Comparison of ENCODE assay signal across 8 cellular contexts in the genomic region with DNA sequence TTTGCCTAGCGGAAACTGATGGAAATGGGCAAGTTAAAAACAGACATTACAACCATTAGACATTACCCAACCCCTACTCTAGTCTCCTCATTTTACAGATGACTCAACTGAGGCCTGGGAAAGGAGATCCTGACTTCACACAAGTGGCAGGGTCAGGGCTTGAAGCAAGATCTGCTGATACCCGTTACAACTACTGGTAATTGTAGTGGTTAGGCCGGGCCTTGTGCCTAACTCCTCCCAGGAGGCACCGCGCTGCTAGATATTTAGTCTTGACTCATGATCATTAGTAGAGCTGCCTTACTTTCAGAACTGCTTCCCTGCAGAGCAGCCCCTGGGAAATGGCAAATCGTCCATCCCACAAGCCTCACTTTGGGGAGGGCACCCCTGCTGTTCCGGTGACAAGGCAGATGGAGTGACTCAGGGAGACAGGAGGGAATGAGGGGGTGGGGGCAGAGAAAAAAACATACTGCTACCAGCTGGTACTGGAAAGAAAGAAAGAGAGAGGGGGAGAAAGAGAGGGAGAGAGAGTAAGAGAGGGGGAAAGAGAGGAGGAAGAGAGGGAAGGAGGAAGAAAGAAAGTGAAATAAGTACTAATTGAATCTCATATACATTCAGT. TPM values are rescaled to one million over a fixed set of nuclear protein-coding genes. Genes with fewer than 3 reads are reported as not detected.
DNase-seq lines count a peak whose midpoint lies in the region; ATAC-seq and TF ChIP-seq lines count a peak whose summit lies in the region.

No MANE protein-coding gene starts in this region.

- H3K36me3 ChIP-seq in left ventricle myocardium inferior = no peaks in the 10 kb centered on the region

- H3K4me1 Mint-ChIP-seq in activated naive CD4-positive, alpha-beta T cell treated with anti-CD3 and anti-CD28 coated beads for 36 hours (ENCODE audit: low read depth) = peaks cover 48% of the 10 kb centered on the region

- CTCF ChIA-PET in activated naive CD4-positive, alpha-beta T cell treated with anti-CD3 and anti-CD28 coated beads for 36 hours (lab: Charles Lee) = no interaction called here

- peaks cover 25% of the 10 kb centered on the region for H3K4me1 ChIP-seq in left ventricle myocardium inferior

- no peaks in the 10 kb centered on the region for H3K9me3 Mint-ChIP-seq in activated naive CD4-positive, alpha-beta T cell treated with anti-CD3 and anti-CD28 coated beads for 36 hours

- peak overlapping the region; percentile 95 for H3K27ac ChIP-seq in left ventricle myocardium inferior (replicated peaks)

- no peaks in the 10 kb centered on the region for H3K27me3 Mint-ChIP-seq in activated naive CD4-positive, alpha-beta T cell treated with anti-CD3 and anti-CD28 coated beads for 36 hours (ENCODE audit: low read depth)

- H3K4me3 ChIP-seq in left ventricle myocardium inferior = peak overlapping the region; percentile 79

- H3K9me3 ChIP-seq in left ventricle myocardium inferior (replicated peaks) = no peaks in the 10 kb centered on the region

- no peaks in the 10 kb centered on the region for H3K27me3 ChIP-seq in left ventricle myocardium inferior (ENCODE audit: low read depth)

- H3K27ac Mint-ChIP-seq in activated naive CD4-positive, alpha-beta T cell treated with anti-CD3 and anti-CD28 coated beads for 36 hours = peak overlapping the region; percentile 90

- DNase-seq in CD1c-positive myeloid dendritic cell (ENCODE audit: extremely low spot score) = peak; percentile 59
- DNase-seq in OCI-M1 (lab: John Stamatoyannopoulos, UW) = peak; percentile 95
- peak; percentile 83 for DNase-seq in activated naive CD4-positive, alpha-beta T cell treated with anti-CD3 and anti-CD28 coated beads for 36 hours
- peak; percentile 22 for DNase-seq in left ventricle myocardium inferior
- DNase-seq in stimulated activated CD4-positive, alpha-beta T cell treated with anti-CD3 and anti-CD28 coated beads, Interleukin-15, amount 100 ng/mL, for 48 hours (ENCODE audit: low read depth in 2 of 2) = peak; percentile 42 to 46
- DNase-seq in omental fat pad (ENCODE audit: low spot score) = no peak

- peaks cover 7% of the 10 kb centered on the region for H3K36me3 Mint-ChIP-seq in activated naive CD4-positive, alpha-beta T cell treated with anti-CD3 and anti-CD28 coated beads for 36 hours (ENCODE audit: low read depth)

- intact Hi-C loops in activated naive CD4-positive, alpha-beta T cell treated with anti-CD3 and anti-CD28 coated beads for 36 hours (cut with micrococcal nuclease) = loop anchor here (1.0 to 5.0 kb wide), 5 partner anchors 11 to 112 kb away; a partner anchor contains a TSS
- intact Hi-C loops in left ventricle myocardium inferior (cut with micrococcal nuclease) = no loop called here

- ATAC-seq in GM21786 (IDR thresholded peaks at IDR 0.05; ENCODE audit: unreplicated experiment) (peak; percentile 42), omental fat pad (ENCODE audit: low FRiP score) (no peak), GM21825 (IDR thresholded peaks at IDR 0.05; ENCODE audit: unreplicated experiment) (no peak)

- TF ChIP-seq CTCF in left ventricle myocardium inferior (IDR thresholded peaks at IDR 0.05; ENCODE audit: borderline replicate concordance) = no peak
- no peak for TF ChIP-seq CTCF in omental fat pad (IDR thresholded peaks at IDR 0.05)

- H3K4me3 Mint-ChIP-seq in activated naive CD4-positive, alpha-beta T cell treated with anti-CD3 and anti-CD28 coated beads for 36 hours = peak overlapping the region; percentile 76

RNA-seq across cellular contexts. Expression of a gene that starts 12.2 kb away (rescaled TPM):
- total RNA-seq in activated naive CD4-positive, alpha-beta T cell treated with anti-CD3 and anti-CD28 coated beads for 36 hours = 10 to 100 TPM; 56.1 to 58.5 TPM
- total RNA-seq in left ventricle myocardium inferior (54.9 TPM), omental fat pad (100 to 1,000 TPM in 1 of 4 donors, 10 to 100 TPM in 3; 38.8 to 150 (median 57.5) TPM)
